ENCODE assay signal across 2 cellular contexts in genomic region chr3:111351334-111351733, GRCh38.
TF ChIP-seq lines count a peak whose summit lies in the region.

No MANE protein-coding gene starts in this region.

TF ChIP-seq in IMR-90, 13 proteins besides CTCF, POLR2A, EP300 and RAD21 (continued from another document):
- no peak for TF ChIP-seq USF2 (IDR thresholded peaks at IDR 0.05; ENCODE audit: low read depth, low read length)
TF ChIP-seq in IMR-90: peak in this region for 0.

TF ChIP-seq in SK-N-SH treated with all-trans-retinoic acid at 6 μM for 48 hours, 23 proteins besides CTCF, POLR2A, EP300 and RAD21 (continued from another document):
- TF ChIP-seq PATZ1 (CRISPR knock-in tag; IDR thresholded peaks at IDR 0.05; ENCODE audit: borderline replicate concordance) = no peak
- TF ChIP-seq ZC3H10 (CRISPR knock-in tag; IDR thresholded peaks at IDR 0.05) = no peak
- TF ChIP-seq, protein P1, sequence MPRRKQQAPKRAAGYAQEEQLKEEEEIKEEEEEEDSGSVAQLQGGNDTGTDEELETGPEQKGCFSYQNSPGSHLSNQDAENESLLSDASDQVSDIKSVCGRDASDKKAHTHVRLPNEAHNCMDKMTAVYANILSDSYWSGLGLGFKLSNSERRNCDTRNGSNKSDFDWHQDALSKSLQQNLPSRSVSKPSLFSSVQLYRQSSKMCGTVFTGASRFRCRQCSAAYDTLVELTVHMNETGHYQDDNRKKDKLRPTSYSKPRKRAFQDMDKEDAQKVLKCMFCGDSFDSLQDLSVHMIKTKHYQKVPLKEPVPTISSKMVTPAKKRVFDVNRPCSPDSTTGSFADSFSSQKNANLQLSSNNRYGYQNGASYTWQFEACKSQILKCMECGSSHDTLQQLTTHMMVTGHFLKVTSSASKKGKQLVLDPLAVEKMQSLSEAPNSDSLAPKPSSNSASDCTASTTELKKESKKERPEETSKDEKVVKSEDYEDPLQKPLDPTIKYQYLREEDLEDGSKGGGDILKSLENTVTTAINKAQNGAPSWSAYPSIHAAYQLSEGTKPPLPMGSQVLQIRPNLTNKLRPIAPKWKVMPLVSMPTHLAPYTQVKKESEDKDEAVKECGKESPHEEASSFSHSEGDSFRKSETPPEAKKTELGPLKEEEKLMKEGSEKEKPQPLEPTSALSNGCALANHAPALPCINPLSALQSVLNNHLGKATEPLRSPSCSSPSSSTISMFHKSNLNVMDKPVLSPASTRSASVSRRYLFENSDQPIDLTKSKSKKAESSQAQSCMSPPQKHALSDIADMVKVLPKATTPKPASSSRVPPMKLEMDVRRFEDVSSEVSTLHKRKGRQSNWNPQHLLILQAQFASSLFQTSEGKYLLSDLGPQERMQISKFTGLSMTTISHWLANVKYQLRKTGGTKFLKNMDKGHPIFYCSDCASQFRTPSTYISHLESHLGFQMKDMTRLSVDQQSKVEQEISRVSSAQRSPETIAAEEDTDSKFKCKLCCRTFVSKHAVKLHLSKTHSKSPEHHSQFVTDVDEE (CRISPR knock-in tag; IDR thresholded peaks at IDR 0.05) = no peak
- TF ChIP-seq CSDC2 (CRISPR knock-in tag; IDR thresholded peaks at IDR 0.05) = no peak
- no peak for TF ChIP-seq ISL1 (CRISPR knock-in tag; IDR thresholded peaks at IDR 0.05)
- TF ChIP-seq GLIS3 (CRISPR knock-in tag; IDR thresholded peaks at IDR 0.05) = no peak
- TF ChIP-seq ARNTL (CRISPR knock-in tag; IDR thresholded peaks at IDR 0.05; ENCODE audit: borderline replicate concordance, low read depth) = no peak
- TF ChIP-seq OSR1 (CRISPR knock-in tag; IDR thresholded peaks at IDR 0.05) = no peak
- no peak for TF ChIP-seq ZFP30 (CRISPR knock-in tag; IDR thresholded peaks at IDR 0.05)
- no peak for TF ChIP-seq RARB (CRISPR knock-in tag; IDR thresholded peaks at IDR 0.05)
- no peak for TF ChIP-seq ESRRG (CRISPR knock-in tag; IDR thresholded peaks at IDR 0.05)
